ENCODE assay signal across 16 cellular contexts in the genomic region with DNA sequence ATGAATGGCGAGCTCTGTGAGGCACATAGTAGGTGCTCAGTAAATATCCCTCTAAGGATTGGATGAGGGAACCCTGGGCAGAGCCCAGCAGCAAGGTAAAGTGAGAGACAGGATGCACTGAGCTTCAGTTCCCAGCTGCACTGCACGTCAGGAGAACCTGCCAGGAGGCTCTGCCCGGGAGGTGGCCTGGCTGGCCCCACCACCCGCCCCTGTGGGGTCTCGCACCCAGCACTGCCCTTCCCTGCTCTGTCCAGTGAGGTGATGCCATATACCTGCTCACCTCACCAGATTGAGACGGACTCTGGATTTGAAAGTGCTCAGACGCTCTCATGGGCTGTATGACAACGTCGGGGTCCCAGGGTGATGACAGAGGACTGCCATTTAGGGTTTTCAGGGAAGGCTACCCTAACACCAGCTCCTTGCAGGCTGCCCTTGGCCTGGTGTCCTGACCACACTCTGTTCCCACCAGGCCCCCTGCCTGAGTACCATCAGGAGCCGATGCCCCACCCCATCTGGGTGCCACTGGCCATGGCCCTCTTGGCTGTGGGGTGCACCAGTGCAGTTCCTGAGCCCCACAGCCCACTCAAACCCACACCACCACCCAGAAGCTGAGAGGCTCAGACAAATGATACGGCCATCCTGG.
"Had no signal": no experiment of that assay in that cellular context is flagged by ENCODE, and none has a peak within 500 bp of the region (broad histone marks: within the 10 kb centered on the region; RNA-seq: fewer than 3 reads in every experiment).

No MANE protein-coding gene starts in this region.

- H3K27me3 Mint-ChIP-seq: activated CD8-positive, alpha-beta memory T cell treated with anti-CD3 and anti-CD28 coated beads, Interleukin-2, amount 10 ng/mL, durations not matched to agents 7 days and 5 days; activated naive CD8-positive, alpha-beta T cell had no signal

- H3K36me3 Mint-ChIP-seq: activated CD8-positive, alpha-beta memory T cell treated with anti-CD3 and anti-CD28 coated beads, Interleukin-2, amount 10 ng/mL, durations not matched to agents 7 days and 5 days; activated naive CD8-positive, alpha-beta T cell; brain; T-cell; type B pancreatic cell had no signal

- DNase-seq: activated CD4-positive, alpha-beta T cell treated with anti-CD3 and anti-CD28 coated beads, Interleukin-2, amount 50 U/mL, for 48 hours; activated CD8-positive, alpha-beta memory T cell treated with anti-CD3 and anti-CD28 coated beads, Interleukin-2, amount 10 ng/mL, durations not matched to agents 7 days and 5 days; activated T-cell treated with anti-CD3 and anti-CD28 coated beads, Interleukin-2, amount 50 U/mL, for 24 hours; cortex of kidney; effector CD8-positive, alpha-beta T cell; foreskin fibroblast; kidney glomerular epithelial cell; midbrain; small intestine; stimulated activated naive CD8-positive, alpha-beta T cell treated with anti-CD3 and anti-CD28 coated beads, Interleukin-15, Interleukin-2, amounts not matched to agents 100 U/mL and 50 U/mL, for 24 hours; T-cell; T1000 had no signal

- H3K4me1 Mint-ChIP-seq: activated CD8-positive, alpha-beta memory T cell treated with anti-CD3 and anti-CD28 coated beads, Interleukin-2, amount 10 ng/mL, durations not matched to agents 7 days and 5 days; brain; central memory CD8-positive, alpha-beta T cell; T-cell had no signal

- H3K9me3 Mint-ChIP-seq: activated T-cell treated with anti-CD3 and anti-CD28 coated beads, Interleukin-2, amount 50 U/mL, for 24 hours; central memory CD8-positive, alpha-beta T cell; T-cell; type B pancreatic cell had no signal

- H3K27ac Mint-ChIP-seq: activated CD8-positive, alpha-beta memory T cell treated with anti-CD3 and anti-CD28 coated beads, Interleukin-2, amount 10 ng/mL, durations not matched to agents 7 days and 5 days; activated naive CD8-positive, alpha-beta T cell; activated T-cell treated with anti-CD3 and anti-CD28 coated beads, Interleukin-2, amount 50 U/mL, for 24 hours; brain; T-cell; type B pancreatic cell had no signal

- H3K4me3 Mint-ChIP-seq: activated CD8-positive, alpha-beta memory T cell treated with anti-CD3 and anti-CD28 coated beads, Interleukin-2, amount 10 ng/mL, durations not matched to agents 7 days and 5 days; activated naive CD8-positive, alpha-beta T cell; activated T-cell treated with anti-CD3 and anti-CD28 coated beads, Interleukin-2, amount 50 U/mL, for 24 hours; brain; central memory CD8-positive, alpha-beta T cell; T-cell; type B pancreatic cell had no signal
